Comparison of ENCODE assay signal across 1 cellular context in the genomic region with DNA sequence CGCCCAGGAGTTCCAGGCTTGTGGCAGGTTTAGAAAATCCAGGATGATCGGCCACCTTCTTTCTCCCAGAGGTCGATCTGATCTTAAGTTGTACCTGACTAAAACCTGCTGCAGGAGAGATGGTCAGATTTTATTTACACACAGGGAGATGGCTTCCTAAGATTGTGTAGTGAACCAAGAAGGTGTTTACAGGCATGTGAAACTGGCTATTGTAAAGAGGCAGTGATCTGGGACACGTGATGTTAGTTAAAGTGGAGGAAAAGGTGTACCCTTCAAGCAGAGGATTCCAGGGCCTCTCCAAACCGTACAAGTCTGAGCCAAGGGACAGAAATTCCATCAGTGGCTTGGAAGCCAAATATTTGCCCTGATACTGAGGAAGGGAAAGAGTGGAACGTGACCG.
TF ChIP-seq lines count a peak whose summit lies in the region.

No MANE protein-coding gene starts in this region.

TF ChIP-seq in SK-N-SH, 30 proteins besides CTCF, POLR2A, EP300 and RAD21 (continued from another document):
- TF ChIP-seq, protein P1, sequence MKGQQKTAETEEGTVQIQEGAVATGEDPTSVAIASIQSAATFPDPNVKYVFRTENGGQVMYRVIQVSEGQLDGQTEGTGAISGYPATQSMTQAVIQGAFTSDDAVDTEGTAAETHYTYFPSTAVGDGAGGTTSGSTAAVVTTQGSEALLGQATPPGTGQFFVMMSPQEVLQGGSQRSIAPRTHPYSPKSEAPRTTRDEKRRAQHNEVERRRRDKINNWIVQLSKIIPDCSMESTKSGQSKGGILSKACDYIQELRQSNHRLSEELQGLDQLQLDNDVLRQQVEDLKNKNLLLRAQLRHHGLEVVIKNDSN (IDR thresholded peaks at IDR 0.05; ENCODE audit: borderline replicate concordance, low read depth) = no peak
- TF ChIP-seq, protein P2, sequence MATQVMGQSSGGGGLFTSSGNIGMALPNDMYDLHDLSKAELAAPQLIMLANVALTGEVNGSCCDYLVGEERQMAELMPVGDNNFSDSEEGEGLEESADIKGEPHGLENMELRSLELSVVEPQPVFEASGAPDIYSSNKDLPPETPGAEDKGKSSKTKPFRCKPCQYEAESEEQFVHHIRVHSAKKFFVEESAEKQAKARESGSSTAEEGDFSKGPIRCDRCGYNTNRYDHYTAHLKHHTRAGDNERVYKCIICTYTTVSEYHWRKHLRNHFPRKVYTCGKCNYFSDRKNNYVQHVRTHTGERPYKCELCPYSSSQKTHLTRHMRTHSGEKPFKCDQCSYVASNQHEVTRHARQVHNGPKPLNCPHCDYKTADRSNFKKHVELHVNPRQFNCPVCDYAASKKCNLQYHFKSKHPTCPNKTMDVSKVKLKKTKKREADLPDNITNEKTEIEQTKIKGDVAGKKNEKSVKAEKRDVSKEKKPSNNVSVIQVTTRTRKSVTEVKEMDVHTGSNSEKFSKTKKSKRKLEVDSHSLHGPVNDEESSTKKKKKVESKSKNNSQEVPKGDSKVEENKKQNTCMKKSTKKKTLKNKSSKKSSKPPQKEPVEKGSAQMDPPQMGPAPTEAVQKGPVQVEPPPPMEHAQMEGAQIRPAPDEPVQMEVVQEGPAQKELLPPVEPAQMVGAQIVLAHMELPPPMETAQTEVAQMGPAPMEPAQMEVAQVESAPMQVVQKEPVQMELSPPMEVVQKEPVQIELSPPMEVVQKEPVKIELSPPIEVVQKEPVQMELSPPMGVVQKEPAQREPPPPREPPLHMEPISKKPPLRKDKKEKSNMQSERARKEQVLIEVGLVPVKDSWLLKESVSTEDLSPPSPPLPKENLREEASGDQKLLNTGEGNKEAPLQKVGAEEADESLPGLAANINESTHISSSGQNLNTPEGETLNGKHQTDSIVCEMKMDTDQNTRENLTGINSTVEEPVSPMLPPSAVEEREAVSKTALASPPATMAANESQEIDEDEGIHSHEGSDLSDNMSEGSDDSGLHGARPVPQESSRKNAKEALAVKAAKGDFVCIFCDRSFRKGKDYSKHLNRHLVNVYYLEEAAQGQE (IDR thresholded peaks at IDR 0.05; ENCODE audit: low read depth, low read length) = no peak
- TF ChIP-seq, protein P3, sequence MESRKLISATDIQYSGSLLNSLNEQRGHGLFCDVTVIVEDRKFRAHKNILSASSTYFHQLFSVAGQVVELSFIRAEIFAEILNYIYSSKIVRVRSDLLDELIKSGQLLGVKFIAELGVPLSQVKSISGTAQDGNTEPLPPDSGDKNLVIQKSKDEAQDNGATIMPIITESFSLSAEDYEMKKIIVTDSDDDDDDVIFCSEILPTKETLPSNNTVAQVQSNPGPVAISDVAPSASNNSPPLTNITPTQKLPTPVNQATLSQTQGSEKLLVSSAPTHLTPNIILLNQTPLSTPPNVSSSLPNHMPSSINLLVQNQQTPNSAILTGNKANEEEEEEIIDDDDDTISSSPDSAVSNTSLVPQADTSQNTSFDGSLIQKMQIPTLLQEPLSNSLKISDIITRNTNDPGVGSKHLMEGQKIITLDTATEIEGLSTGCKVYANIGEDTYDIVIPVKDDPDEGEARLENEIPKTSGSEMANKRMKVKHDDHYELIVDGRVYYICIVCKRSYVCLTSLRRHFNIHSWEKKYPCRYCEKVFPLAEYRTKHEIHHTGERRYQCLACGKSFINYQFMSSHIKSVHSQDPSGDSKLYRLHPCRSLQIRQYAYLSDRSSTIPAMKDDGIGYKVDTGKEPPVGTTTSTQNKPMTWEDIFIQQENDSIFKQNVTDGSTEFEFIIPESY (IDR thresholded peaks at IDR 0.05; ENCODE audit: borderline replicate concordance, low read depth) = no peak
- TF ChIP-seq RCOR1 (IDR thresholded peaks at IDR 0.05; ENCODE audit: low read length) = no peak
- no peak for TF ChIP-seq FOSL2 (IDR thresholded peaks at IDR 0.05; ENCODE audit: borderline replicate concordance, low read depth)
- TF ChIP-seq EZH2phosphoT487 (IDR thresholded peaks at IDR 0.05; ENCODE audit: borderline replicate concordance, low read depth) = no peak
- TF ChIP-seq, protein P4, sequence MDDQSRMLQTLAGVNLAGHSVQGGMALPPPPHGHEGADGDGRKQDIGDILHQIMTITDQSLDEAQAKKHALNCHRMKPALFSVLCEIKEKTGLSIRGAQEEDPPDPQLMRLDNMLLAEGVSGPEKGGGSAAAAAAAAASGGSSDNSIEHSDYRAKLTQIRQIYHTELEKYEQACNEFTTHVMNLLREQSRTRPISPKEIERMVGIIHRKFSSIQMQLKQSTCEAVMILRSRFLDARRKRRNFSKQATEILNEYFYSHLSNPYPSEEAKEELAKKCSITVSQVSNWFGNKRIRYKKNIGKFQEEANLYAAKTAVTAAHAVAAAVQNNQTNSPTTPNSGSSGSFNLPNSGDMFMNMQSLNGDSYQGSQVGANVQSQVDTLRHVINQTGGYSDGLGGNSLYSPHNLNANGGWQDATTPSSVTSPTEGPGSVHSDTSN (IDR thresholded peaks at IDR 0.05) = no peak
- no peak for TF ChIP-seq NRF1 (IDR thresholded peaks at IDR 0.05; ENCODE audit: low read depth, low read length)
